8 cellular contexts compared by ENCODE assay signal in the genomic region with DNA sequence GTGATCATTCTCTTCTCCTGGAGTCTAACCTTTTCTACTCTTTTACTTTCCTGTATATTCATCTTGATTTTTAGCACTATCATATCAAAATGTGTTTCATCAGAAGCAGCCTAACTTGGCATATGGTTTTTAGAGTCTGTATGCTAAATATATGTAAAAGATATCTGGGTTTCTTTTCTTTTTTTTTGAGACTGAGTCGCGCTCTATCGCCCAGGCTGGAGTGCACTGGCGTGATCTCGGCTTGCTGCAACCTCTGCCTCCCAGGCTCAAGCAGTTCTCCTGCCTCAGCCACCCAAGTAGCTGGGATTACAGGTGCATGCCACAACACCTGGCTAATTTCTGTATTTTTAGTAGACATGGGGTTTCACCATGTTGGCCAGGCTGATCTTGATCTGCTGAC. TPM values are rescaled to one million over a fixed set of nuclear protein-coding genes. Genes with fewer than 3 reads are reported as not detected.
DNase-seq lines count a peak whose midpoint lies in the region; ATAC-seq and TF ChIP-seq lines count a peak whose summit lies in the region.
"Not testable (repeated sequence)": the region's sequence is repeated elsewhere in the genome, so short reads cannot be mapped to it uniquely, and the experiment has no call there.

No MANE protein-coding gene starts in this region.

- H3K9me3 ChIP-seq in BLaER1; T-helper 17 cell (ENCODE audit: control insufficient read depth, low read length, poor library complexity, severe bottlenecking): not testable (repeated sequence)

- DNase-seq in T-helper 17 cell; progenitor cell of endocrine pancreas (ENCODE audit: low spot score, unreplicated experiment): not testable (repeated sequence)
- DNase-seq in kidney tubule cell (ENCODE audit: low spot score), result peak; percentile 5

- H3K4me2 ChIP-seq in BLaER1, result peak overlapping the region; percentile 13; the same call in 1 of the 2 replicates

- H3K36me3 Mint-ChIP-seq in IgD-negative memory B cell; T-helper 17 cell (ENCODE audit: low read depth); progenitor cell of endocrine pancreas (ENCODE audit: insufficient read depth): not testable (repeated sequence)

- not testable (repeated sequence) for H3K9me3 Mint-ChIP-seq in IgD-negative memory B cell; progenitor cell of endocrine pancreas (ENCODE audit: low read depth)

- TF ChIP-seq CTCF in progenitor cell of endocrine pancreas (IDR thresholded peaks at IDR 0.05; ENCODE audit: unreplicated experiment), result not testable (repeated sequence)

- H3K4me1 ChIP-seq in BLaER1, result peaks cover 24% of the 10 kb centered on the region

- peak overlapping the region in 2 of 3 donors; percentile 24 to 35 for H3K27ac Mint-ChIP-seq in IgD-negative memory B cell
- peak overlapping the region; percentile 41 for H3K27ac Mint-ChIP-seq in T-helper 17 cell
- H3K27ac Mint-ChIP-seq in progenitor cell of endocrine pancreas, result peak overlapping the region; percentile 12

- not testable (repeated sequence) for H3K9ac ChIP-seq in BLaER1

- peaks cover 36% of the 10 kb centered on the region for H3K36me3 ChIP-seq in BLaER1

- ATAC-seq in GM18868 (IDR thresholded peaks at IDR 0.05; ENCODE audit: unreplicated experiment) (peak; percentile 38), GM19397 (IDR thresholded peaks at IDR 0.05; ENCODE audit: unreplicated experiment) (peak; percentile 59), HG02642 (IDR thresholded peaks at IDR 0.05; ENCODE audit: poor library complexity, unreplicated experiment) (peak; percentile 43)
- not testable (repeated sequence) for ATAC-seq in T-helper 17 cell

- not testable (repeated sequence) for H3K4me3 ChIP-seq in BLaER1

- H4K20me1 ChIP-seq in BLaER1, result peaks cover 100% of the 10 kb centered on the region

- H3K4me1 Mint-ChIP-seq in IgD-negative memory B cell (peaks cover 27 to 38% (median 32%) of the 10 kb centered on the region in 3 donors), T-helper 17 cell (peaks cover 30% of the 10 kb centered on the region)
- H3K4me1 Mint-ChIP-seq in progenitor cell of endocrine pancreas (ENCODE audit: low read depth), result not testable (repeated sequence)

- not testable (repeated sequence) for H3K27me3 Mint-ChIP-seq in IgD-negative memory B cell, T-helper 17 cell, progenitor cell of endocrine pancreas

- peak overlapping the region in 1 of 4 donors; percentile 2 for H3K4me3 Mint-ChIP-seq in IgD-negative memory B cell
- H3K4me3 Mint-ChIP-seq in T-helper 17 cell; progenitor cell of endocrine pancreas (ENCODE audit: low read depth): not testable (repeated sequence)

- H3K27me3 ChIP-seq in BLaER1, result not testable (repeated sequence)

- not testable (repeated sequence) for H3K27ac ChIP-seq in BLaER1

RNA-seq across cellular contexts. Expression of gene RBM27, which starts 11.5 kb away (rescaled TPM):
- polyA plus RNA-seq in IgD-negative memory B cell, result 4.8 TPM
- total RNA-seq in T-helper 17 cell (10 to 100 TPM; 21.6 to 25.9 TPM), progenitor cell of endocrine pancreas (24.1 and 28.6 TPM in 2 replicates)

RNA-seq across cellular contexts. Expression of gene LARS1, which starts 32.4 kb away (rescaled TPM):
- polyA plus RNA-seq in IgD-negative memory B cell, result 96.1 TPM
- total RNA-seq in T-helper 17 cell (10 to 100 TPM; 59.3 to 71.0 TPM), progenitor cell of endocrine pancreas (180 and 185 TPM in 2 replicates)
